20 cellular contexts compared by ENCODE assay signal in the genomic region with DNA sequence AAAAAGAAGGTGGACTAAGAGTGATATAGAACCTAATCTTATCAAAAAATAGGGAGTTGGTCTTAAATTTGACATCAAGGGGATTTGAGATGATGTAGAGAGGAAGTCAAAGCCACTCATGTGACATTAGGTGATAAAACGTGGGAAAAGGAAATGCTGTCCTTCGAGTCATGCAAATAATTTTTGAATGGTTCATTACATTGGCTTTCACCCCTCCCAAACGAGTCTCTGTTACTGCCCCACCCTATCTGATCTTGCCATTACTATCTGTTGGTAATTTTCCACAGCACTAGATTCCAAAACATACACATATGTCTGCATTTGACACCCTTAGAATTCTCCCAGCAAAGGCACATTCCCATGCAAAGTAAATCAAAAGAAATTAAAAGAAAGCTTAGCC.
"Had no signal": no experiment of that assay in that cellular context is flagged by ENCODE, and none has a peak within 500 bp of the region (broad histone marks: within the 10 kb centered on the region; RNA-seq: fewer than 3 reads in every experiment).

No MANE protein-coding gene starts in this region.

- H3K36me3 ChIP-seq: gastrocnemius medialis, heart left ventricle, neural progenitor cell, pancreas, thyroid gland had no signal

- H3K9me3 ChIP-seq: body of pancreas, gastrocnemius medialis, heart left ventricle, pancreas, thyroid gland had no signal

- H3K9ac ChIP-seq: neural progenitor cell had no signal

- H3K27me3 ChIP-seq: body of pancreas, gastrocnemius medialis, heart left ventricle, neural progenitor cell, pancreas, thyroid gland had no signal

- H3K27ac ChIP-seq: body of pancreas, coronary artery, gastrocnemius medialis, heart left ventricle, neural progenitor cell, pancreas, thyroid gland had no signal

- H3K4me2 ChIP-seq: neural progenitor cell had no signal

- H3K4me3 ChIP-seq: body of pancreas, coronary artery, gastrocnemius medialis, heart left ventricle, neural progenitor cell, pancreas, thyroid gland had no signal

- H2AFZ ChIP-seq: neural progenitor cell had no signal

- H3K4me1 ChIP-seq: gastrocnemius medialis, heart left ventricle, neural progenitor cell, pancreas, thyroid gland had no signal

- DNase-seq: activated CD4-positive, alpha-beta T cell treated with anti-CD3 and anti-CD28 coated beads, Interleukin-2, amount 10 ng/mL, durations not matched to agents 24 days and 14 days; activated CD8-positive, alpha-beta memory T cell treated with anti-CD3 and anti-CD28 coated beads, Interleukin-2, amount 50 U/mL, for 48 hours; activated gamma-delta T cell treated with Interleukin-2 at 50 U/mL for 16 hours; activated T-cell treated with anti-CD3 and anti-CD28 coated beads, Interleukin-2, amount 50 U/mL, for 72 hours; amniotic stem cell; body of pancreas; gastrocnemius medialis; heart left ventricle; immature natural killer cell; left colon; naive B cell; pancreas; stimulated activated CD4-positive, alpha-beta T cell treated with anti-CD3 and anti-CD28 coated beads, Interleukin-2, amount 100 ng/mL, for 48 hours; T-helper 1 cell; T1000; thyroid gland had no signal

- ATAC-seq: activated T-cell treated with anti-CD3 and anti-CD28 coated beads, Interleukin-2, amount 50 U/mL, for 72 hours; body of pancreas; gastrocnemius medialis; heart left ventricle; left colon; stimulated activated memory B cell treated with anti-CD40 and anti-IgM and Interleukin-4, amounts not matched to agents 10 μg/mL and 1 μg/mL and 100 μg/mL, for 72 hours; WTC11 had no signal
